ENCODE assay signal across 8 cellular contexts in the genomic region with DNA sequence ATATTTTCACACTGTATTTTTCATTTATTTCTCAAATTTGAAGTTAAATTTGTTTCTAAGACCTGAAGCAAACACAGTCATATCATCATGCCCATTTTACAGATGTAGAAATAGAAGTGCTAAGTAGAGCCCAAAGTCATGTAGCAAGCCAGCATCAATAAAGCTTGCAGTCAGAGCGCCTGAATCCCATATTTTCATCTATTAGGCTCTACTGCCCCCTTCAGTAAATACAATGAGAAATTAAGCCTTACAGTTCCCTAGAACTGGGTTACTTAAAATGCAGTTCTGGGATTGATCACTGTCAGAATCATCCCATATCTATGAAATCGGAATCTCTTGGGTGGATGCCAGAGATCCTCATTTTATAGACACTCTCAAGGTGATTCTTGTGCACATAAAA.
DNase-seq lines count a peak whose midpoint lies in the region; ATAC-seq and TF ChIP-seq lines count a peak whose summit lies in the region.

No MANE protein-coding gene starts in this region.

- DNase-seq in BJ (ENCODE audit: low read depth) (peak; percentile 12), HT-29 (ENCODE audit: low spot score) (peak; percentile 94), OCI-LY7 (ENCODE audit: low spot score) (peak; percentile 56), fibroblast of mammary gland (ENCODE audit: low read depth) (peak; percentile 83), retinal pigment epithelial cell (ENCODE audit: low read depth) (peak; percentile 34), head of caudate nucleus (no peak), HK-2 (ENCODE audit: unreplicated experiment) (no peak)

- no TSS peak for BruUV-seq in OCI-LY7 (replicated peaks; lab: Mats Ljungman, UMichigan)

- H3K4me2 ChIP-seq in OCI-LY7 (ENCODE audit: low read length), result no peak overlapping the region

- TF ChIP-seq CTCF in BJ (IDR thresholded peaks at IDR 0.05; ENCODE audit: insufficient read depth, low read depth, low read length), result peak; percentile 47
- TF ChIP-seq CTCF in OCI-LY7 (conservative IDR thresholded peaks at IDR 0.05; ENCODE audit: low read length), result peak; percentile 76
- peak; percentile 61 for TF ChIP-seq CTCF in fibroblast of mammary gland (conservative IDR thresholded peaks at IDR 0.05; ENCODE audit: control insufficient read depth, insufficient read depth, low read depth, low read length)
- TF ChIP-seq CTCF in retinal pigment epithelial cell (conservative IDR thresholded peaks at IDR 0.05; ENCODE audit: low read depth, low read length), result peak; percentile 48

- no peaks in the 10 kb centered on the region for H3K9me2 ChIP-seq in OCI-LY7 (ENCODE audit: insufficient read depth, low read length)

- no peak overlapping the region for H3K27ac ChIP-seq in OCI-LY7 (ENCODE audit: low read depth, low read length, poor library complexity, severe bottlenecking)

- intact Hi-C loops in OCI-LY7 (cut with micrococcal nuclease; ENCODE audit: unreplicated experiment) (loop anchor here (1.0 to 5.0 kb wide), 4 partner anchors 99 to 588 kb away; no protein-coding TSS in a partner anchor), head of caudate nucleus (cut with DNase I) (loop anchor here (10.0 kb wide), 2 partner anchors 95 to 125 kb away; no protein-coding TSS in a partner anchor)

- no peaks in the 10 kb centered on the region for H4K20me1 ChIP-seq in OCI-LY7 (ENCODE audit: insufficient read depth, low read length)

- peaks cover 7% of the 10 kb centered on the region for H3K4me1 ChIP-seq in OCI-LY7 (ENCODE audit: insufficient read depth, low read length, poor library complexity, severe bottlenecking)

- no peak for ATAC-seq in HG03565 (IDR thresholded peaks at IDR 0.05; ENCODE audit: unreplicated experiment)

- CTCF ChIA-PET in BJ (lab: Yijun Ruan, JAX) (interaction anchor here (0.7 to 6.2 kb wide), 31 partner anchors 10 to 587 kb away, joined by 3 to 151 read pairs (median 5); no protein-coding TSS in a partner anchor), OCI-LY7 (lab: Charles Lee; ENCODE audit: unreplicated experiment) (interaction anchor here (0.5 to 1.5 kb wide), 3 partner anchors 8 to 203 kb away, joined by 3 to 9 read pairs (median 3); no protein-coding TSS in a partner anchor)

- POLR2A ChIA-PET in BJ (lab: Charles Lee) (no interaction called here), OCI-LY7 (lab: Charles Lee) (interaction anchor here (0.6 to 1.2 kb wide), 4 partner anchors 66 to 126 kb away, joined by 3 to 4 read pairs (median 3); no protein-coding TSS in a partner anchor)

- no peaks in the 10 kb centered on the region for H3K27me3 ChIP-seq in BJ (ENCODE audit: control insufficient read depth, insufficient read depth, low read length)

- no peaks in the 10 kb centered on the region for H3K36me3 ChIP-seq in BJ (ENCODE audit: control insufficient read depth, insufficient read depth, low read length)
- no peaks in the 10 kb centered on the region for H3K36me3 ChIP-seq in OCI-LY7 (ENCODE audit: insufficient read depth, low read length)

- H3K79me2 ChIP-seq in OCI-LY7 (ENCODE audit: insufficient read depth, low read depth, low read length), result no peaks in the 10 kb centered on the region

- H3K9me3 ChIP-seq in OCI-LY7 (ENCODE audit: low read length), result no peaks in the 10 kb centered on the region

- H3K4me3 ChIP-seq in BJ (ENCODE audit: low read depth, low read length), result no peak overlapping the region
- H3K4me3 ChIP-seq in OCI-LY7 (ENCODE audit: low read depth, low read length, poor library complexity, severe bottlenecking), result no peak overlapping the region
- H3K4me3 ChIP-seq in fibroblast of mammary gland (ENCODE audit: control insufficient read depth, low read depth, low read length), result no peak overlapping the region
- H3K4me3 ChIP-seq in retinal pigment epithelial cell (ENCODE audit: low read length), result no peak overlapping the region

- H2AFZ ChIP-seq in OCI-LY7 (ENCODE audit: low read length), result no peak overlapping the region

Comparison
In these comparisons a context has a peak if more than half of its experiments do, and no peak if none do; other contexts are left out.
1. DNase-seq: peak in BJ (single experiment), HT-29 (single experiment), OCI-LY7 (single experiment), fibroblast of mammary gland (single experiment) and retinal pigment epithelial cell (single experiment); none in head of caudate nucleus (0 of 42) and HK-2 (single experiment).
2. Peak in every context shown above with its lines, with median percentiles within 50 percentile points of each other: CTCF ChIP-seq.